ENCODE assay signal across 19 cellular contexts in the genomic region with DNA sequence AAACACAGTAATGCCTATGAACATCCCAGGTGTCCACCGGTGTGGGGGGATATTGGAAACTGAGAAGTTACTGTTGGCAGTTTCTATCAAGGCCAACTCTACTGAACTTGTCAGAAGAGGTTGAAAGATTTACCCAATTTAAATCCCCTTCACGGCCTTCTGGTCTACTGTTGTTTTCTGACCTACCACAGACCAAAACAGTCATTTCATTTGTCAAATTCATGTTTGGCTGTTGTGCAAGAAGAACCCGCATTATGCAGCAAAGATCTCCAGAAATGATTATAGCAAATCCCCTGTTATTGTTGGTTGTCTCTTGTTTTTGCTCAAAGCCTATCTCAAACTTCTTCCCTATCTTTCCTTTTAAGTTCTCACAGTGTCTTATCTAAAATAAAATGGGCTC.
DNase-seq lines count a peak whose midpoint lies in the region; ATAC-seq and TF ChIP-seq lines count a peak whose summit lies in the region.
"Had no signal": no experiment of that assay in that cellular context is flagged by ENCODE, and none has a peak within 500 bp of the region (broad histone marks: within the 10 kb centered on the region; RNA-seq: fewer than 3 reads in every experiment).

No MANE protein-coding gene starts in this region.

- DNase-seq in RPMI8226 (peak; percentile 17), ascending aorta (ENCODE audit: low spot score in 2 of 2) (no peak), NCI-H187 (lab: John Stamatoyannopoulos, UW) (no peak), body of pancreas (no peak), GDM1 (lab: John Stamatoyannopoulos, UW) (no peak)
- no peak for DNase-seq in natural killer cell treated with Interleukin-12 subunit alpha and Interleukin-12 subunit beta and Interleukin-15 and Interleukin-18, amount 100 ng/mL, for 72 hours (ENCODE audit: low spot score)
- DNase-seq: ACHN; CD4-positive, alpha-beta T cell; DND-41; Kasumi-1; NCI-H1417; NCI-H1694 treated with DMSO at 0.1 percent for 48 hours; NCI-H446; NCI-H526; Right ventricle myocardium superior had no signal

- peaks cover 4% of the 10 kb centered on the region for H3K9me3 Mint-ChIP-seq in natural killer cell treated with Interleukin-12 subunit alpha and Interleukin-12 subunit beta and Interleukin-15 and Interleukin-18, amount 100 ng/mL, for 72 hours
- H3K9me3 Mint-ChIP-seq: CD4-positive, alpha-beta T cell had no signal

- H3K27ac ChIP-seq in ascending aorta = peak overlapping the region; percentile 21 to 75
- no peak overlapping the region for H3K27ac ChIP-seq in body of pancreas
- H3K27ac ChIP-seq: BLaER1, SK-N-MC had no signal

- H3K4me3 ChIP-seq in ascending aorta (no peak overlapping the region), body of pancreas (no peak overlapping the region)
- H3K4me3 ChIP-seq: BLaER1, SK-N-MC had no signal

- H3K27me3 Mint-ChIP-seq in natural killer cell treated with Interleukin-12 subunit alpha and Interleukin-12 subunit beta and Interleukin-15 and Interleukin-18, amount 100 ng/mL, for 72 hours = peaks cover 18% of the 10 kb centered on the region in 2 donors
- H3K27me3 Mint-ChIP-seq: CD4-positive, alpha-beta T cell had no signal

- intact Hi-C loops in ascending aorta (cut with DNase I) = loop anchor here (5.0 kb wide), 3 partner anchors 44 to 99 kb away; partner anchors contain the start of gene MAF
- intact Hi-C loops in body of pancreas (cut with DNase I) = no loop called here

- peaks cover 22% of the 10 kb centered on the region for H3K36me3 Mint-ChIP-seq in natural killer cell treated with Interleukin-12 subunit alpha and Interleukin-12 subunit beta and Interleukin-15 and Interleukin-18, amount 100 ng/mL, for 72 hours

- peak overlapping the region; percentile 22 to 82 for H3K27ac Mint-ChIP-seq in natural killer cell treated with Interleukin-12 subunit alpha and Interleukin-12 subunit beta and Interleukin-15 and Interleukin-18, amount 100 ng/mL, for 72 hours
- H3K27ac Mint-ChIP-seq: CD4-positive, alpha-beta T cell had no signal

- H3K4me1 ChIP-seq in ascending aorta (peaks cover 4 to 22% of the 10 kb centered on the region in 2 donors), body of pancreas (no peaks in the 10 kb centered on the region)
- H3K4me1 ChIP-seq: BLaER1 had no signal

- no peaks in the 10 kb centered on the region for H3K9me3 ChIP-seq in ascending aorta
- no peaks in the 10 kb centered on the region for H3K9me3 ChIP-seq in body of pancreas
- H3K9me3 ChIP-seq: BLaER1 had no signal

- H3K4me3 Mint-ChIP-seq in natural killer cell treated with Interleukin-12 subunit alpha and Interleukin-12 subunit beta and Interleukin-15 and Interleukin-18, amount 100 ng/mL, for 72 hours = peak overlapping the region; percentile 64
- H3K4me3 Mint-ChIP-seq: CD4-positive, alpha-beta T cell had no signal

- TF ChIP-seq POLR2A in body of pancreas (IDR thresholded peaks at IDR 0.05) = no peak

- 56 to 68% methylated on average over 3 of the region's 3 CpGs for WGBS in body of pancreas, 2 donors

- peak; percentile 57 to 80 for ATAC-seq in natural killer cell treated with Interleukin-12 subunit alpha and Interleukin-12 subunit beta and Interleukin-15 and Interleukin-18, amount 100 ng/mL, for 72 hours
- ATAC-seq in body of pancreas = no peak
- ATAC-seq in GM21576 (IDR thresholded peaks at IDR 0.05; ENCODE audit: unreplicated experiment) = no peak
- ATAC-seq: HCT116 had no signal

- no peaks in the 10 kb centered on the region for H3K27me3 ChIP-seq in ascending aorta
- H3K27me3 ChIP-seq in body of pancreas = no peaks in the 10 kb centered on the region
- H3K27me3 ChIP-seq: BLaER1 had no signal

- H3K4me1 Mint-ChIP-seq in natural killer cell treated with Interleukin-12 subunit alpha and Interleukin-12 subunit beta and Interleukin-15 and Interleukin-18, amount 100 ng/mL, for 72 hours (ENCODE audit: low read depth in 2 of 2) = peaks cover 2 to 31% of the 10 kb centered on the region in 2 donors

- H3K36me3 ChIP-seq in ascending aorta = no peaks in the 10 kb centered on the region
- no peaks in the 10 kb centered on the region for H3K36me3 ChIP-seq in body of pancreas (replicated peaks in 1 of 2; ENCODE audit: insufficient read depth in 1 of 2, low read depth in 2 of 2)
- H3K36me3 ChIP-seq: BLaER1 had no signal

- TF ChIP-seq CTCF in ascending aorta (IDR thresholded peaks at IDR 0.05) (no peak), body of pancreas (IDR thresholded peaks at IDR 0.05) (no peak)

Comparison
In these comparisons a context has a peak if more than half of its experiments do, and no peak if none do; other contexts are left out.
1. H3K27ac ChIP-seq: peak in ascending aorta (2 of 2); none in body of pancreas (0 of 4).
2. ATAC-seq: peak in natural killer cell treated with Interleukin-12 subunit alpha and Interleukin-12 subunit beta and Interleukin-15 and Interleukin-18, amount 100 ng/mL, for 72 hours (2 of 2); none in body of pancreas (single experiment) and GM21576 (single experiment).